ENCODE assay signal across 33 cellular contexts in genomic region chr4:7138223-7139166, GRCh38. TPM values are rescaled to one million over a fixed set of nuclear protein-coding genes. Genes with fewer than 3 reads are reported as not detected.
"Had no signal": no experiment of that assay in that cellular context is flagged by ENCODE, and none has a peak within 500 bp of the region (broad histone marks: within the 10 kb centered on the region; RNA-seq: fewer than 3 reads in every experiment).

No MANE protein-coding gene starts in this region.

- H3K27me3 Mint-ChIP-seq: activated CD4-positive, alpha-beta memory T cell treated with anti-CD3 and anti-CD28 coated beads for 36 hours; activated T-cell treated with anti-CD3 and anti-CD28 coated beads, Interleukin-2, amount 50 U/mL, for 24 hours had no signal

- H3K4me3 ChIP-seq: ascending aorta, breast epithelium, cardiac muscle cell, coronary artery, dorsolateral prefrontal cortex, esophagus muscularis mucosa, gastrocnemius medialis, heart left ventricle had no signal

- H3K27ac ChIP-seq: ascending aorta, breast epithelium, cardiac muscle cell, coronary artery, dorsolateral prefrontal cortex, esophagus muscularis mucosa, foreskin keratinocyte, gastrocnemius medialis, heart left ventricle had no signal

- DNase-seq: activated CD4-positive, alpha-beta memory T cell treated with anti-CD3 and anti-CD28 coated beads for 36 hours; activated CD4-positive, alpha-beta T cell treated with anti-CD3 and anti-CD28 coated beads for 36 hours; activated CD4-positive, alpha-beta T cell treated with anti-CD3 and anti-CD28 coated beads, Interleukin-2, amount 10 ng/mL, durations not matched to agents 24 days and 14 days; activated CD4-positive, CD25-positive, alpha-beta regulatory T cell; activated CD4-positive, CD25-positive, alpha-beta regulatory T cell treated with anti-CD3 and anti-CD28 coated beads, Interleukin-2, amount 50 U/mL, for 72 hours; activated CD8-positive, alpha-beta memory T cell treated with anti-CD3 and anti-CD28 coated beads, Interleukin-2, amount 50 U/mL, for 48 hours; activated gamma-delta T cell; activated naive CD4-positive, alpha-beta T cell; activated naive CD4-positive, alpha-beta T cell treated with anti-CD3 and anti-CD28 coated beads, Interleukin-2, amount 10 ng/mL, durations not matched to agents 7 days and 5 days; activated T-cell treated with anti-CD3 and anti-CD28 coated beads for 4 hours; activated T-cell treated with anti-CD3 and anti-CD28 coated beads, Interleukin-2, amount 50 U/mL, for 24 hours; activated T-cell treated with anti-CD3 and anti-CD28 coated beads, Interleukin-2, amount 50 U/mL, for 72 hours; central memory CD4-positive, alpha-beta T cell; cerebellar nuclear complex; dorsolateral prefrontal cortex; effector memory CD4-positive, alpha-beta T cell; endodermal cell; foreskin keratinocyte; gastrocnemius medialis; glutamatergic neuron; T-helper 1 cell; T-helper 17 cell; T1000 had no signal

- H3K4me1 Mint-ChIP-seq: activated CD4-positive, alpha-beta T cell treated with anti-CD3 and anti-CD28 coated beads for 36 hours; activated CD4-positive, alpha-beta T cell treated with anti-CD3 and anti-CD28 coated beads, Interleukin-2, amount 10 ng/mL, durations not matched to agents 24 days and 14 days; activated naive CD4-positive, alpha-beta T cell treated with anti-CD3 and anti-CD28 coated beads, Interleukin-2, amount 10 ng/mL, durations not matched to agents 7 days and 5 days; T-helper 17 cell had no signal

- H3K4me3 Mint-ChIP-seq: activated CD4-positive, alpha-beta memory T cell treated with anti-CD3 and anti-CD28 coated beads for 36 hours; activated CD4-positive, alpha-beta T cell treated with anti-CD3 and anti-CD28 coated beads for 36 hours; activated CD4-positive, alpha-beta T cell treated with anti-CD3 and anti-CD28 coated beads, Interleukin-2, amount 10 ng/mL, durations not matched to agents 24 days and 14 days; activated naive CD4-positive, alpha-beta T cell treated with anti-CD3 and anti-CD28 coated beads, Interleukin-2, amount 10 ng/mL, durations not matched to agents 7 days and 5 days; activated naive CD8-positive, alpha-beta T cell; activated T-cell treated with anti-CD3 and anti-CD28 coated beads, Interleukin-2, amount 50 U/mL, for 24 hours; activated T-cell treated with anti-CD3 and anti-CD28 coated beads, Interleukin-2, amount 50 U/mL, for 72 hours; brain; dendritic cell treated with granulocyte-macrophage colony-stimulating factor and Interleukin-4, amounts not matched to agents 40 ng/mL and 50 ng/mL, for 4 days; endodermal cell; T-helper 2 cell treated with Interferon-gamma antibody and Interleukin-4, amounts not matched to agents 5 μg/mL and 100 μg/mL, for 36 hours had no signal

- H3K9me3 ChIP-seq: ascending aorta, breast epithelium, esophagus muscularis mucosa, gastrocnemius medialis, heart left ventricle had no signal

- H3K27ac Mint-ChIP-seq: activated CD4-positive, alpha-beta memory T cell treated with anti-CD3 and anti-CD28 coated beads for 36 hours; activated CD4-positive, alpha-beta T cell treated with anti-CD3 and anti-CD28 coated beads for 36 hours; activated CD4-positive, alpha-beta T cell treated with anti-CD3 and anti-CD28 coated beads, Interleukin-2, amount 10 ng/mL, durations not matched to agents 24 days and 14 days; activated naive CD4-positive, alpha-beta T cell treated with anti-CD3 and anti-CD28 coated beads, Interleukin-2, amount 10 ng/mL, durations not matched to agents 7 days and 5 days; activated naive CD8-positive, alpha-beta T cell; activated T-cell treated with anti-CD3 and anti-CD28 coated beads, Interleukin-2, amount 50 U/mL, for 24 hours; activated T-cell treated with anti-CD3 and anti-CD28 coated beads, Interleukin-2, amount 50 U/mL, for 72 hours; brain; dendritic cell treated with granulocyte-macrophage colony-stimulating factor and Interleukin-4, amounts not matched to agents 40 ng/mL and 50 ng/mL, for 4 days; endodermal cell; T-helper 17 cell; T-helper 2 cell treated with Interferon-gamma antibody and Interleukin-4, amounts not matched to agents 5 μg/mL and 100 μg/mL, for 36 hours had no signal

- H3K36me3 Mint-ChIP-seq: activated CD4-positive, alpha-beta memory T cell treated with anti-CD3 and anti-CD28 coated beads for 36 hours; activated naive CD4-positive, alpha-beta T cell treated with anti-CD3 and anti-CD28 coated beads, Interleukin-2, amount 10 ng/mL, durations not matched to agents 7 days and 5 days; activated naive CD8-positive, alpha-beta T cell; brain had no signal

- H3K36me3 ChIP-seq: ascending aorta, breast epithelium, cardiac muscle cell, esophagus muscularis mucosa, gastrocnemius medialis, heart left ventricle had no signal

- H3K9me3 Mint-ChIP-seq: activated CD4-positive, alpha-beta memory T cell treated with anti-CD3 and anti-CD28 coated beads for 36 hours; activated CD4-positive, alpha-beta T cell treated with anti-CD3 and anti-CD28 coated beads, Interleukin-2, amount 10 ng/mL, durations not matched to agents 24 days and 14 days; activated T-cell treated with anti-CD3 and anti-CD28 coated beads, Interleukin-2, amount 50 U/mL, for 24 hours; dendritic cell treated with granulocyte-macrophage colony-stimulating factor and Interleukin-4, amounts not matched to agents 40 ng/mL and 50 ng/mL, for 4 days; endodermal cell; T-helper 2 cell treated with Interferon-gamma antibody and Interleukin-4, amounts not matched to agents 5 μg/mL and 100 μg/mL, for 36 hours had no signal

- H3K4me1 ChIP-seq: breast epithelium, foreskin keratinocyte, gastrocnemius medialis had no signal

- H3K27me3 ChIP-seq: ascending aorta, breast epithelium, cardiac muscle cell, dorsolateral prefrontal cortex, esophagus muscularis mucosa, gastrocnemius medialis, heart left ventricle had no signal

- ATAC-seq: activated CD4-positive, alpha-beta T cell treated with anti-CD3 and anti-CD28 coated beads for 36 hours; activated T-cell treated with anti-CD3 and anti-CD28 coated beads, Interleukin-2, amount 50 U/mL, for 72 hours; foreskin keratinocyte; gastrocnemius medialis; T-helper 17 cell had no signal

RNA-seq across cellular contexts. Expression of gene SORCS2, which starts 53.8 kb away (rescaled TPM):
- total RNA-seq: activated CD4-positive, alpha-beta T cell treated with anti-CD3 and anti-CD28 coated beads, Interleukin-2, amount 10 ng/mL, durations not matched to agents 24 days and 14 days; T-helper 17 cell had no signal
